In genomic region chr2:109538551-109538950, GRCh38 we compare ENCODE assay signal across 1 cellular context.
A peak's percentile ranks its signal among the peaks of the same experiment; 100 is the strongest.
TF ChIP-seq lines count a peak whose summit lies in the region.

No MANE protein-coding gene starts in this region.

TF ChIP-seq in HepG2, 621 proteins besides CTCF, POLR2A, EP300 and RAD21 (continued from another document):
- TF ChIP-seq ISX (CRISPR knock-in tag; conservative IDR thresholded peaks at IDR 0.05) (no peak), POLR2G (IDR thresholded peaks at IDR 0.05; ENCODE audit: low read depth, low read length) (0 out of 2 replicates have a peak, but pooled peaks have one; percentile 11), ZNF589 (CRISPR knock-in tag; conservative IDR thresholded peaks at IDR 0.05) (no peak), MIER3 (CRISPR knock-in tag; IDR thresholded peaks at IDR 0.05; ENCODE audit: borderline replicate concordance) (no peak), ZSCAN20 (CRISPR knock-in tag; IDR thresholded peaks at IDR 0.05; ENCODE audit: borderline replicate concordance) (no peak), ZNF296 (CRISPR knock-in tag; conservative IDR thresholded peaks at IDR 0.05) (no peak), ZNF20 (CRISPR knock-in tag; IDR thresholded peaks at IDR 0.05) (no peak), KDM2A (CRISPR knock-in tag; IDR thresholded peaks at IDR 0.05; ENCODE audit: borderline replicate concordance, low read depth) (peak; percentile 35; the same call in 1 of the 2 replicates), ZNF33A (CRISPR knock-in tag; IDR thresholded peaks at IDR 0.05; ENCODE audit: borderline replicate concordance) (no peak), ZBTB42 (CRISPR knock-in tag; IDR thresholded peaks at IDR 0.05) (no peak)
- TF ChIP-seq, protein P1, sequence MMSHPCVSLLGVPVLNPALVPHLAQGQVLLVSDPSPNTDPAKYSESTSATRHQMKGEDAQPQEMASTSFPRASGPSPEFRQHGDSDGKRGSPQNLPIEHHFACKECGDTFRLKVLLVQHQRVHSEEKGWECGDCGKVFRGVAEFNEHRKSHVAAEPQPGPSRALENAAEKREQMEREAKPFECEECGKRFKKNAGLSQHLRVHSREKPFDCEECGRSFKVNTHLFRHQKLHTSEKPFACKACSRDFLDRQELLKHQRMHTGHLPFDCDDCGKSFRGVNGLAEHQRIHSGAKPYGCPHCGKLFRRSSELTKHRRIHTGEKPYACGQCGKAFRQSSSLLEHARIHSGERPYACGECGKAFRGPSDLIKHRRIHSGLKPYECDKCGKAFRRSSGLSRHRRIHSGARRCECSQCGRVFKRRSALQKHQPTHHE (CRISPR knock-in tag; IDR thresholded peaks at IDR 0.05; ENCODE audit: borderline replicate concordance) = no peak
